13 cellular contexts compared by ENCODE assay signal in the genomic region with DNA sequence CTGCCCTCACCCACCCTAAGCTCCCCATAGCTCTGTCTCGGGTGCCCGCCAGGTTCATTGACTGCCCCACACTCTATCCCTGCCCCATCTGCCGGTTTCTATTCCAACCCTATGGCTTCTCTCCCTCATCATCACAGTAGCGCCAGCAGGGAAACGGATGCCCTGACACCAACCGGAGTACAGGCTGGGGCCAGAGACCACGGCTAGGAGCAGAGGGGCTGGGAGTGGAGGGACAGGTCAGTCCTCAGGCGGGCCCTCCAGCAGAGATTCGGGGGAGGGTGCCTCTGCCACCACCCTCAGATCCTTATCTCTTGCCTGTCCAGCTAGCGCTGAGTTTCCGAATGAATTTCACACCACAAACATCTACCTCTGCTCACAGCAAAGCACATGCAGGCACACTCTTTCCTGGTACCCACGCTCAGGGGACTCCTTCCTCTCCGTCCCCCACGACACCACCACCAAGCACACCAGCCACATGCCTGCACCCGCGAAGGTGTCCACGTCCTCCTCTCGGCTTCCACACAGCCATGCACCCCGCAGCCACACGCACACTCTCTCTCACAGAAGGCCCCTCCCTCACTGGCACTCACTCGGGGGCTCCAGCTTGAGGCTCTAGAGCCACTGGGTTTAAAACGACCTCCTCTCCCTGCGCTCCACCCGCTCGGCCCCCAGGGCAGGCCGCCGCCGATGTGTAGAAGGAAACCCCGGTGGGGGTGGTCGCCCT. TPM values are rescaled to one million over a fixed set of nuclear protein-coding genes. Genes with fewer than 3 reads are reported as not detected.
A peak's percentile ranks its signal among the peaks of the same experiment; 100 is the strongest.
DNase-seq lines count a peak whose midpoint lies in the region; ATAC-seq, FAIRE-seq and TF ChIP-seq lines count a peak whose summit lies in the region.
"Had no signal": no experiment of that assay in that cellular context is flagged by ENCODE, and none has a peak within 500 bp of the region (broad histone marks: within the 10 kb centered on the region; RNA-seq: fewer than 3 reads in every experiment).

No MANE protein-coding gene starts in this region.

- CTCF ChIA-PET in endothelial cell of umbilical vein (lab: Charles Lee): interaction anchor here (1.1 to 7.0 kb wide), 4 partner anchors 11 to 38 kb away, joined by 5 to 76 read pairs (median 44); no protein-coding TSS in a partner anchor

- no peak overlapping the region for H2AFZ ChIP-seq in endothelial cell of umbilical vein (ENCODE audit: low read depth, low read length)

- dilution Hi-C loops in endothelial cell of umbilical vein (cut with MboI; ENCODE audit: extremely low pct_ligation_motif_present, low sequenced_read_pairs): no loop called here

- POLR2A ChIA-PET in endothelial cell of umbilical vein (lab: Charles Lee): interaction anchor here (2.2 kb wide), 1 partner anchor 13 kb away, joined by 9 read pairs; no protein-coding TSS in a partner anchor

- H3K27me3 ChIP-seq in HUES64 (ENCODE audit: insufficient read depth, low read length) (peaks cover 100% of the 10 kb centered on the region), endothelial cell of umbilical vein (ENCODE audit: control insufficient read depth in 2 of 2, insufficient read depth in 2 of 2, low read length in 2 of 2) (no peaks in the 10 kb centered on the region), pancreas (peaks cover 0 to 26% (median 2%) of the 10 kb centered on the region in 4 donors)

- H3K36me3 ChIP-seq in HUES64 (ENCODE audit: insufficient read depth, low read length): no peaks in the 10 kb centered on the region
- peaks cover 6 to 39% of the 10 kb centered on the region in 2 experiments for H3K36me3 ChIP-seq in endothelial cell of umbilical vein (ENCODE audit: control insufficient read depth in 2 of 2, extremely low read depth in 1 of 2, insufficient read depth in 2 of 2, low read length in 2 of 2)
- no peaks in the 10 kb centered on the region for H3K36me3 ChIP-seq in pancreas

- intact Hi-C loops in endothelial cell of umbilical vein (cut with micrococcal nuclease): no loop called here
- intact Hi-C loops in pancreas (cut with DNase I): no loop called here

- H3K9me1 ChIP-seq in endothelial cell of umbilical vein (replicated peaks; ENCODE audit: control insufficient read depth, extremely low read depth, insufficient read depth, low read length): no peaks in the 10 kb centered on the region

- peak overlapping the region; percentile 23; the same call in 1 of the 2 replicates for H3K4me3 ChIP-seq in HUES64 (ENCODE audit: low read length)
- H3K4me3 ChIP-seq in endothelial cell of umbilical vein (replicated peaks in 1 of 3; ENCODE audit: insufficient read depth in 1 of 3, low read depth in 1 of 3, low read length in 3 of 3): peak overlapping the region in 1 of 3 experiments; percentile 41
- peak overlapping the region in 3 of 4 donors; percentile 16 to 40 (median 28) for H3K4me3 ChIP-seq in pancreas

- no peaks in the 10 kb centered on the region for H4K20me1 ChIP-seq in endothelial cell of umbilical vein (replicated peaks; ENCODE audit: control insufficient read depth, extremely low read depth, insufficient read depth, low read length)

- peak overlapping the region; percentile 29 for H3K4me2 ChIP-seq in endothelial cell of umbilical vein (ENCODE audit: insufficient read depth, low read length)

- 3% methylated on average over 30 of the region's 30 CpGs for WGBS in HUES64
- 5 to 10% methylated on average over 29 to 30 of the region's 30 CpGs for WGBS in pancreas, 2 donors

- H3K4me1 ChIP-seq in HUES64 (ENCODE audit: insufficient read depth, low read length): peaks cover 19% of the 10 kb centered on the region
- H3K4me1 ChIP-seq in endothelial cell of umbilical vein (ENCODE audit: control insufficient read depth, extremely low read depth, insufficient read depth, low read length): peaks cover 37% of the 10 kb centered on the region
- peaks cover 0 to 8% (median 4%) of the 10 kb centered on the region in 3 donors for H3K4me1 ChIP-seq in pancreas

- TF ChIP-seq POLR2A in endothelial cell of umbilical vein (IDR thresholded peaks at IDR 0.05; ENCODE audit: low read depth, low read length): no peak

- H3K9me3 ChIP-seq in HUES64 (ENCODE audit: insufficient read depth, low read depth, low read length) (no peaks in the 10 kb centered on the region), endothelial cell of umbilical vein (replicated peaks; ENCODE audit: control insufficient read depth, insufficient read depth, low read length) (no peaks in the 10 kb centered on the region), pancreas (no peaks in the 10 kb centered on the region)

- H3K27ac ChIP-seq in HUES64 (ENCODE audit: low read depth, low read length) (no peak overlapping the region), endothelial cell of umbilical vein (ENCODE audit: insufficient read depth, low read depth, low read length) (no peak overlapping the region), pancreas (no peak overlapping the region)

- ATAC-seq in pancreas (peak in 3 of 4 donors; percentile 20 to 32 (median 28)), GM18517 (IDR thresholded peaks at IDR 0.05; ENCODE audit: unreplicated experiment) (no peak), GM19395 (IDR thresholded peaks at IDR 0.05; ENCODE audit: unreplicated experiment) (no peak), HG03025 (IDR thresholded peaks at IDR 0.05; ENCODE audit: low FRiP score, unreplicated experiment) (no peak)
- ATAC-seq: CD8-positive, alpha-beta T cell had no signal

- BruUV-seq in endothelial cell of umbilical vein (replicated peaks; lab: Mats Ljungman, UMichigan): no TSS peak

- no peak for TF ChIP-seq CTCF in endothelial cell of umbilical vein (IDR thresholded peaks at IDR 0.05; ENCODE audit: extremely low read depth in 1 of 2, insufficient read depth in 1 of 2, low read depth in 1 of 2, low read length in 2 of 2)
- TF ChIP-seq CTCF in pancreas (IDR thresholded peaks at IDR 0.05): no peak

- peaks cover 55% of the 10 kb centered on the region for H3K79me2 ChIP-seq in endothelial cell of umbilical vein (ENCODE audit: control insufficient read depth, insufficient read depth, low read length)

- peak; percentile 75 for DNase-seq in CMK (ENCODE audit: low read depth)
- no peak for DNase-seq in endothelial cell of umbilical vein (ENCODE audit: low read depth, low spot score)
- peak in 1 of 6 donors; percentile 67 for DNase-seq in pancreas
- no peak for DNase-seq in HuH-7 (ENCODE audit: low spot score)
- DNase-seq: activated gamma-delta T cell; CD8-positive, alpha-beta T cell; NCI-H1694 treated with DMSO at 0.1 percent for 48 hours had no signal

- H3K9ac ChIP-seq in HUES64 (ENCODE audit: low read depth, low read length) (no peak overlapping the region), endothelial cell of umbilical vein (replicated peaks; ENCODE audit: extremely low read depth, insufficient read depth, low read length) (no peak overlapping the region)

- FAIRE-seq in endothelial cell of umbilical vein (lab: Jason Lieb, UNC) (peak; percentile 58), pancreas (lab: Jason Lieb, UNC) (no peak)
- FAIRE-seq: RCC 7860 had no signal

TF ChIP-seq in endothelial cell of umbilical vein, 7 proteins besides CTCF, POLR2A, EP300 and RAD21:
- TF ChIP-seq EZH2 (IDR thresholded peaks at IDR 0.05; ENCODE audit: borderline replicate concordance, low read depth, low read length, severe bottlenecking): no peak

RNA-seq across cellular contexts. Expression of a gene that starts 7.2 kb away (rescaled TPM):
- 0.15 TPM for polyA plus RNA-seq in HUES64 (2013, experiment 1 of 2)
- 0.06 TPM for polyA plus RNA-seq in HUES64 (2013, experiment 2 of 2)
- total RNA-seq in endothelial cell of umbilical vein (50.2 and 52.4 TPM in 2 replicates), pancreas (1 to 10 TPM in 2 of 6 donors, under 1 TPM in 4; 0.28 to 1.2 (median 0.39) TPM)
- polyA plus RNA-seq in endothelial cell of umbilical vein (30.8 and 36.7 TPM in 2 replicates), pancreas (1 to 10 TPM; 1.8 to 3.2 TPM)
- polyA plus RNA-seq in endothelial cell of umbilical vein (2011; cell fraction: cytosol; rRNA removed): 24.1 and 26.3 TPM in 2 replicates
- polyA plus RNA-seq in endothelial cell of umbilical vein (2011; cell fraction: nucleus; rRNA removed): 82.5 and 84.2 TPM in 2 replicates
- 23.0 and 23.4 TPM in 2 replicates for polyA plus RNA-seq in endothelial cell of umbilical vein (2012)
- 60.3 and 68.1 TPM in 2 replicates for polyA minus RNA-seq in endothelial cell of umbilical vein
- polyA minus RNA-seq in endothelial cell of umbilical vein (2011; cell fraction: cytosol; rRNA and poly(A)+ RNA removed): not detected
- polyA minus RNA-seq in endothelial cell of umbilical vein (2011; cell fraction: nucleus; rRNA and poly(A)+ RNA removed): 28.8 and 35.0 TPM in 2 replicates
- total RNA-seq: CD8-positive, alpha-beta T cell had no signal

RNA-seq across cellular contexts. Expression of a gene that starts 35.0 kb away (rescaled TPM):
- polyA plus RNA-seq in HUES64 (2013, experiment 1 of 2): not detected
- polyA plus RNA-seq in HUES64 (2013, experiment 2 of 2): not detected
- total RNA-seq in endothelial cell of umbilical vein: not detected in 2 replicates
- 0.52 and 0.60 TPM in 2 replicates for polyA plus RNA-seq in endothelial cell of umbilical vein
- polyA plus RNA-seq in endothelial cell of umbilical vein (2011; cell fraction: cytosol; rRNA removed): 0.44 and 0.52 TPM in 2 replicates
- polyA plus RNA-seq in endothelial cell of umbilical vein (2011; cell fraction: nucleus; rRNA removed): 0.32 TPM in 1 of 2 replicates, not detected in the other
- not detected in 2 replicates for polyA plus RNA-seq in endothelial cell of umbilical vein (2012)
- 0.42 TPM in 1 of 2 replicates, not detected in the other for polyA minus RNA-seq in endothelial cell of umbilical vein
- not detected for polyA minus RNA-seq in endothelial cell of umbilical vein (2011; cell fraction: cytosol; rRNA and poly(A)+ RNA removed)
- polyA minus RNA-seq in endothelial cell of umbilical vein (2011; cell fraction: nucleus; rRNA and poly(A)+ RNA removed): 0.87 TPM in 1 of 2 replicates, not detected in the other
- total RNA-seq in pancreas: 10 to 100 TPM; 26.6 to 55.9 (median 46.4) TPM
- 10 to 100 TPM; 26.1 to 41.9 TPM for polyA plus RNA-seq in pancreas
- total RNA-seq: CD8-positive, alpha-beta T cell; skeletal muscle tissue had no signal

Comparison
In these comparisons a context has a peak if more than half of its experiments do, and no peak if none do; other contexts are left out.
1. ATAC-seq: peak in pancreas (3 of 4); none in GM18517 (single experiment), GM19395 (single experiment) and HG03025 (single experiment).
2. RNA of a gene that starts 7.2 kb away (total RNA-seq): 50.2 to 52.4 TPM in endothelial cell of umbilical vein; 0.28 to 1.2 TPM in pancreas; every median in the first group is over 10 times any median in the second.
3. RNA of a gene that starts 35.0 kb away (total RNA-seq): 26.6 to 55.9 TPM in pancreas; not detected in endothelial cell of umbilical vein; every median in the first group is over 10 times any median in the second.